Comparison of ENCODE assay signal across 25 cellular contexts in genomic region chr5:14321936-14322335, GRCh38.
"Had no signal": no experiment of that assay in that cellular context is flagged by ENCODE, and none has a peak within 500 bp of the region (broad histone marks: within the 10 kb centered on the region; RNA-seq: fewer than 3 reads in every experiment).

No MANE protein-coding gene starts in this region.

- H3K36me3 Mint-ChIP-seq: activated CD8-positive, alpha-beta memory T cell treated with anti-CD3 and anti-CD28 coated beads, Interleukin-2, amount 10 ng/mL, durations not matched to agents 7 days and 5 days had no signal

- H3K27me3 ChIP-seq: body of pancreas, esophagus squamous epithelium, left lung, ovary, testis, transverse colon had no signal

- ATAC-seq: activated CD8-positive, alpha-beta memory T cell treated with anti-CD3 and anti-CD28 coated beads, Interleukin-2, amount 10 ng/mL, durations not matched to agents 7 days and 5 days; activated CD8-positive, alpha-beta T cell treated with anti-CD3 and anti-CD28 coated beads, Interleukin-2, amount 10 ng/mL, durations not matched to agents 7 days and 5 days; body of pancreas; left lung; lower lobe of right lung; mucosa of descending colon; psoas muscle had no signal

- H3K4me1 ChIP-seq: body of pancreas, lower lobe of right lung, transverse colon had no signal

- H3K27ac ChIP-seq: body of pancreas, epithelial cell of prostate, esophagus squamous epithelium, left lung, lower lobe of right lung, ovary, psoas muscle, testis, transverse colon had no signal

- H3K4me3 Mint-ChIP-seq: activated B cell treated with CpG ODN at 0.5 μM for 24 hours; activated CD8-positive, alpha-beta memory T cell treated with anti-CD3 and anti-CD28 coated beads, Interleukin-2, amount 10 ng/mL, durations not matched to agents 7 days and 5 days; activated CD8-positive, alpha-beta T cell treated with anti-CD3 and anti-CD28 coated beads, Interleukin-2, amount 10 ng/mL, durations not matched to agents 7 days and 5 days; activated naive CD8-positive, alpha-beta T cell; T-helper 1 cell treated with Interleukin-12 subunit alpha and Interleukin-12 subunit beta and Interleukin-4 antibody, amounts not matched to agents 30 μg/mL and 1 μg/mL, for 36 hours had no signal

- H3K4me1 Mint-ChIP-seq: activated CD8-positive, alpha-beta memory T cell treated with anti-CD3 and anti-CD28 coated beads, Interleukin-2, amount 10 ng/mL, durations not matched to agents 7 days and 5 days had no signal

- H3K27me3 Mint-ChIP-seq: activated B cell treated with CpG ODN at 0.5 μM for 24 hours had no signal

- H3K9me3 Mint-ChIP-seq: activated T-helper 2 cell treated with anti-CD3 and anti-CD28 coated beads, Interferon-gamma antibody, Interleukin-2, Interleukin-4, amounts not matched to agents 10 μg/mL and 5 μg/mL and 100 μg/mL, durations not matched to agents 14 hours and 24 hours and 36 hours; T-helper 1 cell treated with Interleukin-12 subunit alpha and Interleukin-12 subunit beta and Interleukin-4 antibody, amounts not matched to agents 30 μg/mL and 1 μg/mL, for 36 hours had no signal

- H3K27ac Mint-ChIP-seq: activated B cell treated with CpG ODN at 0.5 μM for 24 hours; activated CD8-positive, alpha-beta memory T cell treated with anti-CD3 and anti-CD28 coated beads, Interleukin-2, amount 10 ng/mL, durations not matched to agents 7 days and 5 days; activated CD8-positive, alpha-beta T cell treated with anti-CD3 and anti-CD28 coated beads, Interleukin-2, amount 10 ng/mL, durations not matched to agents 7 days and 5 days; activated naive CD8-positive, alpha-beta T cell; activated T-helper 2 cell treated with anti-CD3 and anti-CD28 coated beads, Interferon-gamma antibody, Interleukin-2, Interleukin-4, amounts not matched to agents 10 μg/mL and 5 μg/mL and 100 μg/mL, durations not matched to agents 14 hours and 24 hours and 36 hours; T-helper 1 cell treated with Interleukin-12 subunit alpha and Interleukin-12 subunit beta and Interleukin-4 antibody, amounts not matched to agents 30 μg/mL and 1 μg/mL, for 36 hours had no signal

- DNase-seq: activated B cell treated with CpG ODN at 0.5 μM for 24 hours; activated CD4-positive, alpha-beta T cell treated with anti-CD3 and anti-CD28 coated beads, Interleukin-2, amount 50 U/mL, for 1 hour; activated CD8-positive, alpha-beta memory T cell treated with anti-CD3 and anti-CD28 coated beads, Interleukin-2, amount 10 ng/mL, durations not matched to agents 7 days and 5 days; activated CD8-positive, alpha-beta T cell treated with anti-CD3 and anti-CD28 coated beads, Interleukin-2, amount 10 ng/mL, durations not matched to agents 7 days and 5 days; activated T-cell treated with anti-CD3 and anti-CD28 coated beads, Interleukin-2, amount 50 U/mL, for 48 hours; anterior cingulate cortex; body of pancreas; dermis blood vessel endothelial cell; effector CD4-positive, alpha-beta T cell; esophagus squamous epithelium; glutamatergic neuron; left lung; lower lobe of right lung; mucosa of descending colon; ovary; psoas muscle; stimulated activated naive CD4-positive, alpha-beta T cell treated with Interleukin-2 at 50 U/mL for 16 hours; SW 1271; T-helper 9 cell; testis; transverse colon had no signal

- H3K9me3 ChIP-seq: body of pancreas, esophagus squamous epithelium, left lung, lower lobe of right lung, mucosa of descending colon, ovary, psoas muscle, testis, transverse colon had no signal
